1 cellular context compared by ENCODE assay signal in the genomic region with DNA sequence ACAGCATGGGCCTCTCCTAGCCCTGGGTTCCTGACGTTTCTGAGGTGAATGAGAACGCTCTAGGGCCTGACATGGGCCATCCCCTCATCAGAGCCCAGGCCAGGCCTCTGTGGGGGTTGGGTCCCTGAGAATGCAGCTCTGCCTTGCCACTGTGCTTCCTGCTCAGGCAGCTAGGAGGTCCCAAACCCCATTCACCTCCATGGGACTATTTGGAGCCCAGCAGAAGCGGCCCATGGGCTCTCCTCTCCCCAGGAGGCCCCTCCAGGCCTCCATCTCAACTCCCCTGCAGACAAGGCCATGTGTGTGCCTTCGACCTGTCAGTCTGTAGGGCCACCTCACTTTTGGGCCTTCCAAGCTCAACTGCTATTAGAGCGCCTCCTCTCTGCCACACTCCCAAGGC.
TF ChIP-seq lines count a peak whose summit lies in the region.

No MANE protein-coding gene starts in this region.

TF ChIP-seq in H1, 55 proteins besides CTCF, POLR2A, EP300 and RAD21:
- TF ChIP-seq RFX5 (IDR thresholded peaks at IDR 0.05; ENCODE audit: borderline replicate concordance, low read depth, low read length) (no peak), SIX5 (IDR thresholded peaks at IDR 0.05; ENCODE audit: low read depth, low read length) (no peak), SP1 (IDR thresholded peaks at IDR 0.05; ENCODE audit: low read depth, low read length) (no peak), SIRT6 (IDR thresholded peaks at IDR 0.05; ENCODE audit: low read length) (no peak), TCF12 (IDR thresholded peaks at IDR 0.05; ENCODE audit: low read depth, low read length) (no peak), BCL11A (IDR thresholded peaks at IDR 0.05; ENCODE audit: low read depth in 2 of 2, low read length in 2 of 2) (no peak), ZNF274 (IDR thresholded peaks at IDR 0.05; ENCODE audit: borderline replicate concordance, extremely low read depth, low read length) (no peak), BACH1 (IDR thresholded peaks at IDR 0.05; ENCODE audit: low read length) (no peak), RBBP5 (IDR thresholded peaks at IDR 0.05; ENCODE audit: borderline replicate concordance, low read depth, low read length) (no peak), CTBP2 (IDR thresholded peaks at IDR 0.05; ENCODE audit: borderline replicate concordance, insufficient read depth, insufficient read length, low read length) (no peak), CREB1 (IDR thresholded peaks at IDR 0.05) (no peak)
- TF ChIP-seq, protein P1, sequence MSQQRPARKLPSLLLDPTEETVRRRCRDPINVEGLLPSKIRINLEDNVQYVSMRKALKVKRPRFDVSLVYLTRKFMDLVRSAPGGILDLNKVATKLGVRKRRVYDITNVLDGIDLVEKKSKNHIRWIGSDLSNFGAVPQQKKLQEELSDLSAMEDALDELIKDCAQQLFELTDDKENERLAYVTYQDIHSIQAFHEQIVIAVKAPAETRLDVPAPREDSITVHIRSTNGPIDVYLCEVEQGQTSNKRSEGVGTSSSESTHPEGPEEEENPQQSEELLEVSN (IDR thresholded peaks at IDR 0.05), result no peak
- TF ChIP-seq, protein P2, sequence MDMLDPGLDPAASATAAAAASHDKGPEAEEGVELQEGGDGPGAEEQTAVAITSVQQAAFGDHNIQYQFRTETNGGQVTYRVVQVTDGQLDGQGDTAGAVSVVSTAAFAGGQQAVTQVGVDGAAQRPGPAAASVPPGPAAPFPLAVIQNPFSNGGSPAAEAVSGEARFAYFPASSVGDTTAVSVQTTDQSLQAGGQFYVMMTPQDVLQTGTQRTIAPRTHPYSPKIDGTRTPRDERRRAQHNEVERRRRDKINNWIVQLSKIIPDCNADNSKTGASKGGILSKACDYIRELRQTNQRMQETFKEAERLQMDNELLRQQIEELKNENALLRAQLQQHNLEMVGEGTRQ (IDR thresholded peaks at IDR 0.05; ENCODE audit: low read length), result no peak
- TF ChIP-seq, protein P3, sequence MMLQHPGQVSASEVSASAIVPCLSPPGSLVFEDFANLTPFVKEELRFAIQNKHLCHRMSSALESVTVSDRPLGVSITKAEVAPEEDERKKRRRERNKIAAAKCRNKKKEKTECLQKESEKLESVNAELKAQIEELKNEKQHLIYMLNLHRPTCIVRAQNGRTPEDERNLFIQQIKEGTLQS (IDR thresholded peaks at IDR 0.05; ENCODE audit: insufficient read depth, low read depth, low read length), result no peak
